Comparison of ENCODE assay signal across 1 cellular context in genomic region chr1:41511239-41511540, GRCh38.
TF ChIP-seq lines count a peak whose summit lies in the region.

No MANE protein-coding gene starts in this region.

TF ChIP-seq in H1, 55 proteins besides CTCF, POLR2A, EP300 and RAD21:
- no peak for TF ChIP-seq CTBP2 (IDR thresholded peaks at IDR 0.05; ENCODE audit: borderline replicate concordance, insufficient read depth, insufficient read length, low read length)
- TF ChIP-seq SUZ12 (IDR thresholded peaks at IDR 0.05; ENCODE audit: low read length): no peak
- TF ChIP-seq NANOG (IDR thresholded peaks at IDR 0.05; ENCODE audit: insufficient read depth, low read depth, low read length, poor library complexity, severe bottlenecking): no peak
- TF ChIP-seq SIX5 (IDR thresholded peaks at IDR 0.05; ENCODE audit: low read depth, low read length): no peak
- no peak for TF ChIP-seq POLR2AphosphoS5 (IDR thresholded peaks at IDR 0.05; ENCODE audit: low read depth, low read length)
- TF ChIP-seq SAP30 (IDR thresholded peaks at IDR 0.05; ENCODE audit: insufficient read depth, insufficient replicate concordance, low read length): no peak
- no peak for TF ChIP-seq KDM1A (IDR thresholded peaks at IDR 0.05; ENCODE audit: borderline replicate concordance, low read length)
- no peak for TF ChIP-seq CHD7 (IDR thresholded peaks at IDR 0.05; ENCODE audit: insufficient replicate concordance, low read length)
- TF ChIP-seq SIRT6 (IDR thresholded peaks at IDR 0.05; ENCODE audit: low read length): no peak
- TF ChIP-seq CHD1 (IDR thresholded peaks at IDR 0.05; ENCODE audit: low read depth, low read length): no peak
- no peak for TF ChIP-seq TAF7 (optimal IDR thresholded peaks at IDR 0.05; ENCODE audit: borderline replicate concordance, low read depth, low read length)
- no peak for TF ChIP-seq HDAC6 (IDR thresholded peaks at IDR 0.05; ENCODE audit: low read depth, low read length)
- no peak for TF ChIP-seq SP4 (IDR thresholded peaks at IDR 0.05; ENCODE audit: low read length)
- no peak for TF ChIP-seq GTF2F1 (IDR thresholded peaks at IDR 0.05; ENCODE audit: borderline replicate concordance, low read depth, low read length)
- no peak for TF ChIP-seq RXRA (IDR thresholded peaks at IDR 0.05; ENCODE audit: insufficient read depth, low read depth, low read length)
- no peak for TF ChIP-seq NRF1 (IDR thresholded peaks at IDR 0.05; ENCODE audit: low read depth, low read length)
